12 cellular contexts compared by ENCODE assay signal in genomic region chr17:62085511-62086408, GRCh38. TPM values are rescaled to one million over a fixed set of nuclear protein-coding genes. Genes with fewer than 3 reads are reported as not detected.
DNase-seq lines count a peak whose midpoint lies in the region; ATAC-seq and TF ChIP-seq lines count a peak whose summit lies in the region.
"Had no signal": no experiment of that assay in that cellular context is flagged by ENCODE, and none has a peak within 500 bp of the region (broad histone marks: within the 10 kb centered on the region; RNA-seq: fewer than 3 reads in every experiment).

No MANE protein-coding gene starts in this region.

- H4K20me1 ChIP-seq in BLaER1 = no peaks in the 10 kb centered on the region

- no peak overlapping the region for H3K27ac Mint-ChIP-seq in T-helper 17 cell
- H3K27ac Mint-ChIP-seq: H9 had no signal

- peak overlapping the region; percentile 4; the same call in 1 of the 2 replicates for H3K4me2 ChIP-seq in BLaER1

- ATAC-seq in GM19438 (IDR thresholded peaks at IDR 0.05; ENCODE audit: low read depth, unreplicated experiment) = peak; percentile 80
- ATAC-seq in T-helper 17 cell = peak; percentile 44
- ATAC-seq in left lung = peak; percentile 84
- ATAC-seq in GM21526 (IDR thresholded peaks at IDR 0.05; ENCODE audit: low FRiP score, unreplicated experiment) = no peak

- no peak overlapping the region for H3K4me3 ChIP-seq in BLaER1
- H3K4me3 ChIP-seq in left lung = no peak overlapping the region
- no peak overlapping the region for H3K4me3 ChIP-seq in sigmoid colon

- H3K9me3 ChIP-seq in BLaER1 (no peaks in the 10 kb centered on the region), T-helper 17 cell (ENCODE audit: control insufficient read depth, low read length, poor library complexity, severe bottlenecking) (no peaks in the 10 kb centered on the region), left lung (no peaks in the 10 kb centered on the region), sigmoid colon (no peaks in the 10 kb centered on the region)

- WGBS in sigmoid colon, 2 donors = 69 to 86% methylated on average over 7 of the region's 7 CpGs

- H3K4me1 ChIP-seq in BLaER1 (peaks cover 8% of the 10 kb centered on the region), left lung (no peaks in the 10 kb centered on the region), sigmoid colon (no peaks in the 10 kb centered on the region)

- TF ChIP-seq POLR2A in sigmoid colon (IDR thresholded peaks at IDR 0.05) = no peak

- H3K36me3 ChIP-seq in BLaER1 (no peaks in the 10 kb centered on the region), left lung (no peaks in the 10 kb centered on the region), sigmoid colon (no peaks in the 10 kb centered on the region)

- no peak overlapping the region for H3K9ac ChIP-seq in BLaER1

- TF ChIP-seq CTCF in left lung (IDR thresholded peaks at IDR 0.05) (no peak), sigmoid colon (IDR thresholded peaks at IDR 0.05) (no peak)

- peaks cover 5% of the 10 kb centered on the region for H3K4me1 Mint-ChIP-seq in T-helper 17 cell

- no peak overlapping the region for H3K27ac ChIP-seq in BLaER1
- peak overlapping the region in 1 of 2 donors; percentile 2 for H3K27ac ChIP-seq in left lung
- no peak overlapping the region for H3K27ac ChIP-seq in sigmoid colon

- no peaks in the 10 kb centered on the region for H3K36me3 Mint-ChIP-seq in T-helper 17 cell (ENCODE audit: low read depth)

- H3K4me3 Mint-ChIP-seq in T-helper 17 cell = no peak overlapping the region
- H3K4me3 Mint-ChIP-seq: H9 had no signal

- no peaks in the 10 kb centered on the region for H3K27me3 Mint-ChIP-seq in T-helper 17 cell

- DNase-seq in T-helper 17 cell (no peak), left lung (no peak), NCI-H2171 treated with DMSO at 0.1 percent for 48 hours (lab: John Stamatoyannopoulos, UW) (no peak), HCEC 1CT (no peak), sigmoid colon (no peak)
- DNase-seq: activated CD4-positive, CD25-positive, alpha-beta regulatory T cell; H9; NCI-H2081 treated with DMSO at 0.1 percent for 48 hours; trophoblast cell had no signal

- no peaks in the 10 kb centered on the region for H3K27me3 ChIP-seq in BLaER1
- no peaks in the 10 kb centered on the region for H3K27me3 ChIP-seq in left lung
- no peaks in the 10 kb centered on the region for H3K27me3 ChIP-seq in sigmoid colon

- intact Hi-C loops in left lung (cut with DNase I) (no loop called here), sigmoid colon (cut with DNase I) (no loop called here)

- TF ChIP-seq EP300 in sigmoid colon (IDR thresholded peaks at IDR 0.05) = no peak

RNA-seq across cellular contexts. Expression of gene MED13, which starts 20.7 kb away (rescaled TPM):
- total RNA-seq in T-helper 17 cell (10 to 100 TPM; 76.5 to 98.3 TPM), left lung (10 to 100 TPM; 63.1 to 65.1 TPM), sigmoid colon (10 to 100 TPM; 46.0 to 60.7 (median 51.8) TPM)
- polyA plus RNA-seq in sigmoid colon = 10 to 100 TPM in 2 of 3 donors, 1 to 10 TPM in 1; 9.0 to 12.1 (median 10.2) TPM
